ENCODE assay signal across 9 cellular contexts in genomic region chr22:24208012-24208749, GRCh38. TPM values are rescaled to one million over a fixed set of nuclear protein-coding genes. Genes with fewer than 3 reads are reported as not detected.
DNase-seq lines count a peak whose midpoint lies in the region; ATAC-seq and FAIRE-seq lines count a peak whose summit lies in the region.
"Had no signal": no experiment of that assay in that cellular context is flagged by ENCODE, and none has a peak within 500 bp of the region (broad histone marks: within the 10 kb centered on the region; RNA-seq: fewer than 3 reads in every experiment).

No MANE protein-coding gene starts in this region.

- intact Hi-C loops in activated T-helper 2 cell treated with anti-CD3 and anti-CD28 coated beads, Interferon-gamma antibody, Interleukin-2, Interleukin-4, amounts not matched to agents 10 μg/mL and 5 μg/mL and 100 μg/mL, durations not matched to agents 14 hours and 24 hours and 36 hours (cut with micrococcal nuclease) = no loop called here
- intact Hi-C loops in left ventricle myocardium superior (cut with micrococcal nuclease) = no loop called here

- peak; percentile 96 for FAIRE-seq in A204.1 (lab: Jason Lieb, UNC)
- FAIRE-seq: colon had no signal

- peaks cover 8% of the 10 kb centered on the region; the same call in 1 of the 2 replicates for H3K9me3 ChIP-seq in HUES48 (ENCODE audit: control insufficient read depth, insufficient read depth, low read length)
- H3K9me3 ChIP-seq in skeletal muscle satellite cell (replicated peaks; ENCODE audit: low read length) = no peaks in the 10 kb centered on the region

- H3K4me2 ChIP-seq in skeletal muscle satellite cell (ENCODE audit: low read length) = peak overlapping the region; percentile 68

- H3K36me3 ChIP-seq in HUES48 (ENCODE audit: control insufficient read depth, insufficient read depth, low read length) (no peaks in the 10 kb centered on the region), skeletal muscle satellite cell (ENCODE audit: insufficient read depth, low read length) (no peaks in the 10 kb centered on the region)

- no peak overlapping the region for H3K4me3 ChIP-seq in HUES48 (ENCODE audit: low read depth, low read length)
- peak overlapping the region; percentile 36 for H3K4me3 ChIP-seq in skeletal muscle satellite cell (ENCODE audit: low read length)

- peaks cover 9% of the 10 kb centered on the region for H3K4me1 ChIP-seq in HUES48 (ENCODE audit: control insufficient read depth, insufficient read depth, low read length)
- H3K4me1 ChIP-seq in skeletal muscle satellite cell (ENCODE audit: control insufficient read depth, insufficient read depth, low read length) = peaks cover 53% of the 10 kb centered on the region

- no peak overlapping the region for H3K9ac ChIP-seq in HUES48 (ENCODE audit: low read depth, low read length)
- H3K9ac ChIP-seq in skeletal muscle satellite cell (ENCODE audit: low read depth, low read length) = peak overlapping the region; percentile 88

- DNase-seq in activated T-helper 2 cell treated with anti-CD3 and anti-CD28 coated beads, Interferon-gamma antibody, Interleukin-2, Interleukin-4, amounts not matched to agents 10 μg/mL and 5 μg/mL and 100 μg/mL, durations not matched to agents 14 hours and 24 hours and 36 hours (ENCODE audit: low spot score) = no peak
- DNase-seq in left ventricle myocardium superior (peak; percentile 38), activated gamma-delta T cell (lab: John Stamatoyannopoulos, UW) (no peak), NCI-H524 (lab: John Stamatoyannopoulos, UW) (no peak)
- DNase-seq in stimulated activated naive CD4-positive, alpha-beta T cell treated with Interleukin-2 at 50 U/mL for 16 hours (lab: John Stamatoyannopoulos, UW) = no peak

- H3K4me3 Mint-ChIP-seq in activated T-helper 2 cell treated with anti-CD3 and anti-CD28 coated beads, Interferon-gamma antibody, Interleukin-2, Interleukin-4, amounts not matched to agents 10 μg/mL and 5 μg/mL and 100 μg/mL, durations not matched to agents 14 hours and 24 hours and 36 hours (ENCODE audit: low read depth) = peak overlapping the region; percentile 47

- H3K27me3 ChIP-seq in HUES48 (ENCODE audit: control insufficient read depth, insufficient read depth, low read length) (no peaks in the 10 kb centered on the region), skeletal muscle satellite cell (ENCODE audit: control insufficient read depth, insufficient read depth, low read length) (no peaks in the 10 kb centered on the region)

- no peaks in the 10 kb centered on the region for H3K36me3 Mint-ChIP-seq in activated T-helper 2 cell treated with anti-CD3 and anti-CD28 coated beads, Interferon-gamma antibody, Interleukin-2, Interleukin-4, amounts not matched to agents 10 μg/mL and 5 μg/mL and 100 μg/mL, durations not matched to agents 14 hours and 24 hours and 36 hours (ENCODE audit: low read depth)

- H3K9me3 Mint-ChIP-seq in activated T-helper 2 cell treated with anti-CD3 and anti-CD28 coated beads, Interferon-gamma antibody, Interleukin-2, Interleukin-4, amounts not matched to agents 10 μg/mL and 5 μg/mL and 100 μg/mL, durations not matched to agents 14 hours and 24 hours and 36 hours = no peaks in the 10 kb centered on the region

- H3K27me3 Mint-ChIP-seq in activated T-helper 2 cell treated with anti-CD3 and anti-CD28 coated beads, Interferon-gamma antibody, Interleukin-2, Interleukin-4, amounts not matched to agents 10 μg/mL and 5 μg/mL and 100 μg/mL, durations not matched to agents 14 hours and 24 hours and 36 hours (ENCODE audit: low read depth) = peaks cover 1% of the 10 kb centered on the region

- peaks cover 37% of the 10 kb centered on the region for H3K4me1 Mint-ChIP-seq in activated T-helper 2 cell treated with anti-CD3 and anti-CD28 coated beads, Interferon-gamma antibody, Interleukin-2, Interleukin-4, amounts not matched to agents 10 μg/mL and 5 μg/mL and 100 μg/mL, durations not matched to agents 14 hours and 24 hours and 36 hours (ENCODE audit: low read depth)

- H3K27ac Mint-ChIP-seq in activated T-helper 2 cell treated with anti-CD3 and anti-CD28 coated beads, Interferon-gamma antibody, Interleukin-2, Interleukin-4, amounts not matched to agents 10 μg/mL and 5 μg/mL and 100 μg/mL, durations not matched to agents 14 hours and 24 hours and 36 hours = peak overlapping the region; percentile 77

- ATAC-seq in left ventricle myocardium superior = peak; percentile 91

- H3K27ac ChIP-seq in HUES48 (ENCODE audit: low read depth, low read length) = peak overlapping the region; percentile 95

RNA-seq across cellular contexts. Expression of gene SUSD2, which starts 26.9 kb away (rescaled TPM):
- total RNA-seq in activated T-helper 2 cell treated with anti-CD3 and anti-CD28 coated beads, Interferon-gamma antibody, Interleukin-2, Interleukin-4, amounts not matched to agents 10 μg/mL and 5 μg/mL and 100 μg/mL, durations not matched to agents 14 hours and 24 hours and 36 hours = 0.32 and 0.64 TPM in 2 replicates
- total RNA-seq in left ventricle myocardium superior = 3.3 TPM
- total RNA-seq in skeletal muscle satellite cell (2012; rRNA removed) = 3.3 and 64.2 TPM in 2 replicates

RNA-seq across cellular contexts. Expression of gene GGT5, which starts 36.7 kb away (rescaled TPM):
- total RNA-seq in activated T-helper 2 cell treated with anti-CD3 and anti-CD28 coated beads, Interferon-gamma antibody, Interleukin-2, Interleukin-4, amounts not matched to agents 10 μg/mL and 5 μg/mL and 100 μg/mL, durations not matched to agents 14 hours and 24 hours and 36 hours = 0.05 TPM in 1 of 2 replicates, not detected in the other
- 19.8 TPM for total RNA-seq in left ventricle myocardium superior
- total RNA-seq in skeletal muscle satellite cell (2012; rRNA removed) = 21.5 and 30.1 TPM in 2 replicates

Comparison
In these comparisons a context has a peak if more than half of its experiments do, and no peak if none do; other contexts are left out.
1. RNA of gene GGT5, which starts 36.7 kb away (total RNA-seq): 19.8 TPM in left ventricle myocardium superior (single experiment); 0.05 TPM in activated T-helper 2 cell treated with anti-CD3 and anti-CD28 coated beads, Interferon-gamma antibody, Interleukin-2, Interleukin-4, amounts not matched to agents 10 μg/mL and 5 μg/mL and 100 μg/mL, durations not matched to agents 14 hours and 24 hours and 36 hours; every median in the first group is over 10 times any median in the second.